In genomic region chr5:132556511-132557424, GRCh38 we compare ENCODE assay signal across 8 cellular contexts. TPM values are rescaled to one million over a fixed set of nuclear protein-coding genes. Genes with fewer than 3 reads are reported as not detected.
A peak's percentile ranks its signal among the peaks of the same experiment; 100 is the strongest.
DNase-seq lines count a peak whose midpoint lies in the region; ATAC-seq and TF ChIP-seq lines count a peak whose summit lies in the region.

TSS of gene RAD50 (plus strand) at chr5:132556977. CDS start at chr5:132557325, 348 bp downstream.

- peak within 1 kb of the TSS; percentile 73 to 77 for H3K27ac ChIP-seq in liver (ENCODE audit: low read depth in 1 of 2, low read length in 2 of 2)

- TF ChIP-seq RAD21 in liver (IDR thresholded peaks at IDR 0.05) = peak in 1 of 2 donors; percentile 12

- TF ChIP-seq CTCF in liver (IDR thresholded peaks at IDR 0.05; ENCODE audit: low read depth, low read length, missing input control) = no peak

- DNase-seq in CD1c-positive myeloid dendritic cell (ENCODE audit: extremely low spot score) (peak; percentile 93), NCI-H774 (lab: John Stamatoyannopoulos, UW) (peak; percentile 94), dermis microvascular lymphatic vessel endothelial cell (ENCODE audit: low read depth in 2 of 2) (peak; percentile 60 to 79)
- peak; percentile 93 to 95 for DNase-seq in activated CD4-positive, alpha-beta T cell treated with anti-CD3 and anti-CD28 coated beads, Interleukin-2, amount 50 U/mL, for 48 hours
- DNase-seq in stimulated activated CD4-positive, alpha-beta T cell treated with anti-CD3 and anti-CD28 coated beads, Interleukin-4, amount 100 ng/mL, for 1 hour = peak; percentile 93

- ATAC-seq in GM19397 (IDR thresholded peaks at IDR 0.05; ENCODE audit: unreplicated experiment) (peak; percentile 99), HG03565 (IDR thresholded peaks at IDR 0.05; ENCODE audit: unreplicated experiment) (peak; percentile 97)

- H3K9ac ChIP-seq in liver (ENCODE audit: low read depth in 1 of 2, low read length in 2 of 2) = peak within 1 kb of the TSS; percentile 57 to 73

- WGBS in liver = 7% methylated on average over 60 of the region's 60 CpGs

- H3K4me3 ChIP-seq in liver (ENCODE audit: low read depth in 1 of 3, low read length in 3 of 3) = peak within 1 kb of the TSS; percentile 78 to 92 (median 83)

- H3K36me3 ChIP-seq in liver (ENCODE audit: control insufficient read depth in 4 of 4, insufficient read depth in 3 of 4, low read depth in 1 of 4, low read length in 3 of 4) = peaks cover 1 to 4% (median 3%) of the 10 kb centered on the region in 4 donors

- no peaks in the 10 kb centered on the region for H3K27me3 ChIP-seq in liver (ENCODE audit: control insufficient read depth in 4 of 4, insufficient read depth in 4 of 4, low read length in 3 of 4)

- no peaks in the 10 kb centered on the region for H3K9me3 ChIP-seq in liver (ENCODE audit: control insufficient read depth in 4 of 4, low read length in 3 of 4)

- peaks cover 3 to 19% (median 13%) of the 10 kb centered on the region in 4 donors for H3K4me1 ChIP-seq in liver (ENCODE audit: control insufficient read depth in 4 of 4, insufficient read depth in 4 of 4, low read length in 3 of 4)

TF ChIP-seq in liver, 16 proteins besides CTCF, POLR2A, EP300 and RAD21:
- peak; percentile 6 to 27 for TF ChIP-seq RXRA (IDR thresholded peaks at IDR 0.05)
- peak in 1 of 2 donors; percentile 57 for TF ChIP-seq HNF4A (conservative IDR thresholded peaks at IDR 0.05)
- TF ChIP-seq HNF4G (IDR thresholded peaks at IDR 0.05) = no peak
- TF ChIP-seq MAX (IDR thresholded peaks at IDR 0.05) = peak; percentile 90
- no peak for TF ChIP-seq TAF1 (conservative IDR thresholded peaks at IDR 0.05)
- TF ChIP-seq YY1 (IDR thresholded peaks at IDR 0.05) = peak; percentile 82
- peak in 1 of 2 donors; percentile 66 for TF ChIP-seq EGR1 (IDR thresholded peaks at IDR 0.05; ENCODE audit: low read depth in 2 of 2)
- TF ChIP-seq ZBTB33 (IDR thresholded peaks at IDR 0.05) = peak; percentile 82
- TF ChIP-seq REST (IDR thresholded peaks at IDR 0.05) = peak; percentile 40
- no peak for TF ChIP-seq FOXA1 (IDR thresholded peaks at IDR 0.05)
- TF ChIP-seq GABPA (IDR thresholded peaks at IDR 0.05 in 1 of 2, conservative IDR thresholded peaks at IDR 0.05 in 1 of 2) = peak; percentile 20 to 92
- TF ChIP-seq NR2F2 (IDR thresholded peaks at IDR 0.05) = no peak
- no peak for TF ChIP-seq ATF3 (IDR thresholded peaks at IDR 0.05)
- no peak for TF ChIP-seq FOXA2 (IDR thresholded peaks at IDR 0.05)
- TF ChIP-seq SP1 (IDR thresholded peaks at IDR 0.05) = peak; percentile 36
- TF ChIP-seq JUND (IDR thresholded peaks at IDR 0.05) = no peak

RNA-seq across cellular contexts. Expression of gene RAD50, which starts in this region (rescaled TPM):
- total RNA-seq in dermis microvascular lymphatic vessel endothelial cell (6.9 and 7.5 TPM in 2 replicates), liver (10 to 100 TPM; 12.5 to 18.7 TPM)
- polyA plus RNA-seq in liver = 10 to 100 TPM in 1 of 2 donors, 1 to 10 TPM in 1; 6.1 to 17.3 TPM

Comparison
In these comparisons a context has a peak if more than half of its experiments do, and no peak if none do; other contexts are left out.
1. Peak in every context shown above with its lines: DNase-seq, ATAC-seq, H3K4me3 ChIP-seq and H3K27ac ChIP-seq.